8 cellular contexts compared by ENCODE assay signal in genomic region chr5:14257995-14258403, GRCh38.
DNase-seq lines count a peak whose midpoint lies in the region; ATAC-seq and TF ChIP-seq lines count a peak whose summit lies in the region.
"Had no signal": no experiment of that assay in that cellular context is flagged by ENCODE, and none has a peak within 500 bp of the region (broad histone marks: within the 10 kb centered on the region; RNA-seq: fewer than 3 reads in every experiment).

No MANE protein-coding gene starts in this region.

- TF ChIP-seq EP300 in neural cell (conservative IDR thresholded peaks at IDR 0.05; ENCODE audit: poor library complexity, severe bottlenecking), result no peak

- H3K9me2 ChIP-seq in neural cell (ENCODE audit: insufficient read depth, low read length) (no peaks in the 10 kb centered on the region), PC-9 (ENCODE audit: insufficient read depth) (no peaks in the 10 kb centered on the region)

- H3K9me3 ChIP-seq in HUES6 (ENCODE audit: control insufficient read depth, insufficient read depth, low read depth, low read length) (peaks cover 6% of the 10 kb centered on the region; the same call in 1 of the 2 replicates), neural cell (ENCODE audit: low read length) (no peaks in the 10 kb centered on the region), PC-9 (ENCODE audit: insufficient read depth, low read depth) (peaks cover 30% of the 10 kb centered on the region)

- ATAC-seq in GM19023 (IDR thresholded peaks at IDR 0.05; ENCODE audit: unreplicated experiment), result peak; percentile 63
- peak; percentile 67 for ATAC-seq in HG02588 (IDR thresholded peaks at IDR 0.05; ENCODE audit: unreplicated experiment)

- intact Hi-C loops in PC-9 (cut with micrococcal nuclease; ENCODE audit: unreplicated experiment), result no loop called here

- POLR2A ChIA-PET in PC-9 (lab: Charles Lee; ENCODE audit: unreplicated experiment), result interaction anchor here (0.7 kb wide), 1 partner anchor 115 kb away, joined by 12 read pairs; no protein-coding TSS in a partner anchor

- H3K79me2 ChIP-seq in neural cell (replicated peaks; ENCODE audit: insufficient read depth, low read length) (peaks cover 97% of the 10 kb centered on the region), PC-9 (ENCODE audit: low read depth) (peaks cover 99% of the 10 kb centered on the region)

- no peak for TF ChIP-seq CTCF in neural cell (IDR thresholded peaks at IDR 0.05; ENCODE audit: poor library complexity, severe bottlenecking)
- no peak for TF ChIP-seq CTCF in PC-9 (conservative IDR thresholded peaks at IDR 0.05)

- H3K9me3 Mint-ChIP-seq in activated naive CD4-positive, alpha-beta T cell treated with anti-CD3 and anti-CD28 coated beads, Interleukin-2, amount 10 ng/mL, durations not matched to agents 7 days and 5 days, result peaks cover 4% of the 10 kb centered on the region

- H3K36me3 ChIP-seq in HUES6 (ENCODE audit: control insufficient read depth, insufficient read depth, low read length), result no peaks in the 10 kb centered on the region
- H3K36me3 ChIP-seq in neural cell (ENCODE audit: insufficient read depth, low read length), result no peaks in the 10 kb centered on the region
- peaks cover 33% of the 10 kb centered on the region for H3K36me3 ChIP-seq in PC-9 (ENCODE audit: low read depth)

- CTCF ChIA-PET in activated naive CD4-positive, alpha-beta T cell treated with anti-CD3 and anti-CD28 coated beads, Interleukin-2, amount 10 ng/mL, durations not matched to agents 7 days and 5 days (lab: Charles Lee), result interaction anchor here (1.4 kb wide), 1 partner anchor 12 kb away, joined by 9 read pairs; no protein-coding TSS in a partner anchor
- CTCF ChIA-PET in PC-9 (lab: Charles Lee), result no interaction called here

- H3K4me1 Mint-ChIP-seq in activated naive CD4-positive, alpha-beta T cell treated with anti-CD3 and anti-CD28 coated beads, Interleukin-2, amount 10 ng/mL, durations not matched to agents 7 days and 5 days, result no peaks in the 10 kb centered on the region

- H3K36me3 Mint-ChIP-seq in activated naive CD4-positive, alpha-beta T cell treated with anti-CD3 and anti-CD28 coated beads, Interleukin-2, amount 10 ng/mL, durations not matched to agents 7 days and 5 days, result no peaks in the 10 kb centered on the region

- no TSS peak for BruUV-seq in PC-9 (replicated peaks; lab: Mats Ljungman, UMichigan)

- H3K4me2 ChIP-seq in neural cell (ENCODE audit: low read length), result no peak overlapping the region
- H3K4me2 ChIP-seq in PC-9, result no peak overlapping the region

- H2AFZ ChIP-seq in neural cell (ENCODE audit: low read depth, low read length) (no peak overlapping the region), PC-9 (no peak overlapping the region)

- DNase-seq in activated naive CD4-positive, alpha-beta T cell treated with anti-CD3 and anti-CD28 coated beads, Interleukin-2, amount 10 ng/mL, durations not matched to agents 7 days and 5 days, result no peak
- no peak for DNase-seq in stimulated activated CD4-positive, alpha-beta T cell treated with anti-CD3 and anti-CD28 coated beads, Interleukin-2, amount 100 ng/mL, for 24 hours
- DNase-seq in PC-9, result no peak

- TF ChIP-seq RAD21 in neural cell (conservative IDR thresholded peaks at IDR 0.05), result no peak

- H3K27me3 Mint-ChIP-seq in activated naive CD4-positive, alpha-beta T cell treated with anti-CD3 and anti-CD28 coated beads, Interleukin-2, amount 10 ng/mL, durations not matched to agents 7 days and 5 days, result peaks cover 29% of the 10 kb centered on the region
- H3K27me3 Mint-ChIP-seq: dendritic cell treated with granulocyte-macrophage colony-stimulating factor and Interleukin-4, amounts not matched to agents 40 ng/mL and 50 ng/mL, for 4 days had no signal

- H3K4me1 ChIP-seq in HUES6 (ENCODE audit: control insufficient read depth, insufficient read depth, low read length), result peaks cover 68% of the 10 kb centered on the region
- H3K4me1 ChIP-seq in PC-9 (replicated peaks; ENCODE audit: insufficient read depth), result no peaks in the 10 kb centered on the region

- H4K20me1 ChIP-seq in neural cell (ENCODE audit: insufficient read depth) (no peaks in the 10 kb centered on the region), PC-9 (ENCODE audit: insufficient read depth) (no peaks in the 10 kb centered on the region)

- no peak overlapping the region for H3K9ac ChIP-seq in HUES6 (ENCODE audit: low read length)
- H3K9ac ChIP-seq in neural cell (ENCODE audit: low read length), result no peak overlapping the region

- no peak overlapping the region for H3K27ac ChIP-seq in HUES6 (ENCODE audit: low read depth, low read length)
- no peak overlapping the region for H3K27ac ChIP-seq in neural cell (ENCODE audit: low read length)
- H3K27ac ChIP-seq in PC-9, result no peak overlapping the region

- H3F3A ChIP-seq in neural cell (ENCODE audit: insufficient read depth, low read length, poor library complexity, severe bottlenecking) (no peaks in the 10 kb centered on the region), PC-9 (ENCODE audit: insufficient read depth, low read depth) (peaks cover 6% of the 10 kb centered on the region)

- H3K27me3 ChIP-seq in HUES6 (ENCODE audit: control insufficient read depth, insufficient read depth, low read length), result no peaks in the 10 kb centered on the region
- no peaks in the 10 kb centered on the region for H3K27me3 ChIP-seq in neural cell (ENCODE audit: insufficient read depth, low read depth, low read length)
- no peaks in the 10 kb centered on the region for H3K27me3 ChIP-seq in PC-9 (ENCODE audit: insufficient read depth, low read depth)

- 0 out of 2 replicates have a peak overlapping the region, but pooled peaks have one; percentile 2 for H3K4me3 ChIP-seq in HUES6 (ENCODE audit: low read depth, low read length)
- H3K4me3 ChIP-seq in neural cell (ENCODE audit: low read length), result peak overlapping the region; percentile 15
- H3K4me3 ChIP-seq in PC-9, result no peak overlapping the region

- no peak overlapping the region for H3K4me3 Mint-ChIP-seq in activated naive CD4-positive, alpha-beta T cell treated with anti-CD3 and anti-CD28 coated beads, Interleukin-2, amount 10 ng/mL, durations not matched to agents 7 days and 5 days
- H3K4me3 Mint-ChIP-seq: dendritic cell treated with granulocyte-macrophage colony-stimulating factor and Interleukin-4, amounts not matched to agents 40 ng/mL and 50 ng/mL, for 4 days had no signal

- no peak overlapping the region for H3K27ac Mint-ChIP-seq in activated naive CD4-positive, alpha-beta T cell treated with anti-CD3 and anti-CD28 coated beads, Interleukin-2, amount 10 ng/mL, durations not matched to agents 7 days and 5 days
- H3K27ac Mint-ChIP-seq: dendritic cell treated with granulocyte-macrophage colony-stimulating factor and Interleukin-4, amounts not matched to agents 40 ng/mL and 50 ng/mL, for 4 days had no signal

TF ChIP-seq in neural cell, 6 proteins besides CTCF, POLR2A, EP300 and RAD21:
- TF ChIP-seq SMC3 (conservative IDR thresholded peaks at IDR 0.05; ENCODE audit: poor library complexity) (no peak), TAF1 (IDR thresholded peaks at IDR 0.05; ENCODE audit: low read depth) (no peak), EZH2 (IDR thresholded peaks at IDR 0.05; ENCODE audit: borderline replicate concordance, insufficient read depth, low read length, poor library complexity, severe bottlenecking) (no peak)
TF ChIP-seq in neural cell: peak in this region for 0.
